In genomic region chr11:9527481-9528140, GRCh38 we compare ENCODE assay signal across 11 cellular contexts. TPM values are rescaled to one million over a fixed set of nuclear protein-coding genes. Genes with fewer than 3 reads are reported as not detected.
DNase-seq lines count a peak whose midpoint lies in the region; ATAC-seq and FAIRE-seq lines count a peak whose summit lies in the region.
"Had no signal": no experiment of that assay in that cellular context is flagged by ENCODE, and none has a peak within 500 bp of the region (broad histone marks: within the 10 kb centered on the region; RNA-seq: fewer than 3 reads in every experiment).

No MANE protein-coding gene starts in this region.

- 15 to 38% (median 35%) methylated on average over 8 of the region's 8 CpGs for WGBS in small intestine, 3 donors

- H3K27ac ChIP-seq in small intestine (ENCODE audit: low read depth in 1 of 2, low read length in 1 of 2): peak overlapping the region; percentile 8 to 72

- H3K4me1 Mint-ChIP-seq in activated CD4-positive, alpha-beta T cell treated with anti-CD3 and anti-CD28 coated beads, Interleukin-2, amount 10 ng/mL, durations not matched to agents 24 days and 14 days: no peaks in the 10 kb centered on the region

- H3K9ac ChIP-seq in adipocyte (ENCODE audit: low read length): peak overlapping the region; percentile 40

- H3K36me3 ChIP-seq in adipocyte (ENCODE audit: control insufficient read depth, insufficient read depth, low read length, severe bottlenecking): peaks cover 9% of the 10 kb centered on the region
- H3K36me3 ChIP-seq in small intestine (ENCODE audit: control insufficient read depth in 2 of 2, insufficient read depth in 2 of 2, low read length in 2 of 2): peaks cover 2% of the 10 kb centered on the region in 2 donors

- H3K36me3 Mint-ChIP-seq in activated CD4-positive, alpha-beta T cell treated with anti-CD3 and anti-CD28 coated beads, Interleukin-2, amount 10 ng/mL, durations not matched to agents 24 days and 14 days (ENCODE audit: low read depth): peaks cover 26% of the 10 kb centered on the region
- H3K36me3 Mint-ChIP-seq: activated naive CD4-positive, alpha-beta T cell treated with anti-CD3 and anti-CD28 coated beads, Interleukin-2, amount 50 U/mL, for 72 hours had no signal

- DNase-seq in ELR (ENCODE audit: low read depth): peak; percentile 48
- DNase-seq in adipocyte (ENCODE audit: low read depth): peak; percentile 58
- DNase-seq in left cardiac atrium: no peak
- DNase-seq in small intestine: no peak
- DNase-seq in NCI-H1092 treated with DMSO at 0.1 percent for 48 hours (lab: John Stamatoyannopoulos, UW): no peak
- DNase-seq in activated CD4-positive, alpha-beta T cell treated with anti-CD3 and anti-CD28 coated beads, Interleukin-2, amount 10 ng/mL, durations not matched to agents 24 days and 14 days: no peak
- DNase-seq in HK-2 (ENCODE audit: unreplicated experiment): no peak
- DNase-seq: DND-41, T-helper 9 cell had no signal

- no peak overlapping the region for H3K4me3 Mint-ChIP-seq in activated CD4-positive, alpha-beta T cell treated with anti-CD3 and anti-CD28 coated beads, Interleukin-2, amount 10 ng/mL, durations not matched to agents 24 days and 14 days

- H3K9me3 Mint-ChIP-seq in activated CD4-positive, alpha-beta T cell treated with anti-CD3 and anti-CD28 coated beads, Interleukin-2, amount 10 ng/mL, durations not matched to agents 24 days and 14 days: no peaks in the 10 kb centered on the region
- H3K9me3 Mint-ChIP-seq: activated naive CD4-positive, alpha-beta T cell treated with anti-CD3 and anti-CD28 coated beads, Interleukin-2, amount 50 U/mL, for 72 hours had no signal

- no peaks in the 10 kb centered on the region for H3K27me3 Mint-ChIP-seq in activated CD4-positive, alpha-beta T cell treated with anti-CD3 and anti-CD28 coated beads, Interleukin-2, amount 10 ng/mL, durations not matched to agents 24 days and 14 days

- no peaks in the 10 kb centered on the region for H3K27me3 ChIP-seq in adipocyte (replicated peaks; ENCODE audit: control insufficient read depth, insufficient read depth, low read length)
- no peaks in the 10 kb centered on the region for H3K27me3 ChIP-seq in small intestine (ENCODE audit: control insufficient read depth in 2 of 2, insufficient read depth in 2 of 2, low read length in 2 of 2)

- H3K9me3 ChIP-seq in adipocyte (ENCODE audit: control insufficient read depth, low read length): no peaks in the 10 kb centered on the region
- no peaks in the 10 kb centered on the region for H3K9me3 ChIP-seq in small intestine (ENCODE audit: control insufficient read depth, low read depth)

- ATAC-seq in left cardiac atrium: peak; percentile 40 to 71
- ATAC-seq in HG02840 (IDR thresholded peaks at IDR 0.05; ENCODE audit: low FRiP score, unreplicated experiment): no peak
- ATAC-seq: activated naive CD4-positive, alpha-beta T cell treated with anti-CD3 and anti-CD28 coated beads, Interleukin-2, amount 50 U/mL, for 72 hours had no signal

- H3K4me1 ChIP-seq in adipocyte (ENCODE audit: control insufficient read depth, insufficient read depth, low read length): peaks cover 32% of the 10 kb centered on the region
- peaks cover 0 to 3% of the 10 kb centered on the region in 2 donors for H3K4me1 ChIP-seq in small intestine (ENCODE audit: control insufficient read depth in 2 of 2, insufficient read depth in 1 of 2, low read depth in 1 of 2, low read length in 1 of 2)

- no peak overlapping the region for H3K27ac Mint-ChIP-seq in activated CD4-positive, alpha-beta T cell treated with anti-CD3 and anti-CD28 coated beads, Interleukin-2, amount 10 ng/mL, durations not matched to agents 24 days and 14 days
- H3K27ac Mint-ChIP-seq: activated naive CD4-positive, alpha-beta T cell treated with anti-CD3 and anti-CD28 coated beads, Interleukin-2, amount 50 U/mL, for 72 hours had no signal

- FAIRE-seq in small intestine (lab: Jason Lieb, UNC): no peak

- intact Hi-C loops in left cardiac atrium (cut with DNase I): no loop called here
- intact Hi-C loops in activated CD4-positive, alpha-beta T cell treated with anti-CD3 and anti-CD28 coated beads, Interleukin-2, amount 10 ng/mL, durations not matched to agents 24 days and 14 days (cut with micrococcal nuclease): no loop called here

- H3K4me3 ChIP-seq in adipocyte (ENCODE audit: low read length) (no peak overlapping the region), small intestine (ENCODE audit: low read depth in 1 of 2, low read length in 2 of 2) (no peak overlapping the region)

RNA-seq across cellular contexts. Expression of gene WEE1, which starts 45.9 kb away (rescaled TPM):
- 10 to 100 TPM; 25.3 to 53.7 TPM for total RNA-seq in left cardiac atrium
- polyA plus RNA-seq in small intestine: 1 to 10 TPM; 4.6 to 9.7 (median 6.3) TPM
- total RNA-seq in activated CD4-positive, alpha-beta T cell treated with anti-CD3 and anti-CD28 coated beads, Interleukin-2, amount 10 ng/mL, durations not matched to agents 24 days and 14 days: 55.5 and 57.7 TPM in 2 replicates

Comparison
In these comparisons a context has a peak if more than half of its experiments do, and no peak if none do; other contexts are left out.
1. DNase-seq: peak in ELR (single experiment) and adipocyte (single experiment); none in left cardiac atrium (single experiment), small intestine (single experiment), NCI-H1092 treated with DMSO at 0.1 percent for 48 hours (single experiment), activated CD4-positive, alpha-beta T cell treated with anti-CD3 and anti-CD28 coated beads, Interleukin-2, amount 10 ng/mL, durations not matched to agents 24 days and 14 days (single experiment) and HK-2 (single experiment).